ENCODE assay signal across 10 cellular contexts in the genomic region with DNA sequence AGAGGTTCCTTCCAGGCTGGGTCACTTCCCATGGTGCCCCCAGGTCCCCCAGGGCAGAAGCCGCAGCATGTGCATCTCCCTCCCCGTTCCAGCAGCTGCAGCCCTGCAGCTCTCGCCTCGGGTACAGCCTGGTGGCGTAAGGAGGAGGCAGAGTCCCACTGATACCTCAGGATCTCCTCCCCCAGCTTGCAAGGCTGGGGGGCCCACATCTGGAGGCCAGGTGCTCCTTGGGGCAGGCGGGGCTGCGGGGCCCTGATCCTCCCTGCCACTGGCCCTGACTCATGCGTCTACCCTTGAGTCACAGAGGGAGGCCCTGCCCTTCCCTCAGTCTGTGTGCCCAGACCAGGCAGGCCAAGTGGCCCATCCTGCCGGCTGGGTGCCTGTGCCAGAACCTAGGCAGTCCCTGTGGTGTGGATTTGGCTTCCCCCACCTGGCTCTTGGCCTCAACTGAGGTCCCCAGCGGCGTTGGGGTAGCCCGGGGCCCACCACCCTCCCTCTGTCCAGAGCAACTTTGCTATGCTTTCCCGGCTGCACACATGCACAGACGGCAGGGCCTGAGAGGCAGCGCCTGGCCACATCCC. TPM values are rescaled to one million over a fixed set of nuclear protein-coding genes. Genes with fewer than 3 reads are reported as not detected.
DNase-seq lines count a peak whose midpoint lies in the region; ATAC-seq and TF ChIP-seq lines count a peak whose summit lies in the region.
"Had no signal": no experiment of that assay in that cellular context is flagged by ENCODE, and none has a peak within 500 bp of the region (broad histone marks: within the 10 kb centered on the region; RNA-seq: fewer than 3 reads in every experiment).

No MANE protein-coding gene starts in this region.

- TF ChIP-seq CTCF in fibroblast of villous mesenchyme (IDR thresholded peaks at IDR 0.05; ENCODE audit: insufficient read depth, low read depth, low read length), result peak; percentile 52

- H3K18ac ChIP-seq in mesendoderm (ENCODE audit: low read length), result no peak overlapping the region

- no peaks in the 10 kb centered on the region for H3K79me1 ChIP-seq in mesendoderm (ENCODE audit: low read length)

- H2BK15ac ChIP-seq in mesendoderm (replicated peaks; ENCODE audit: low read depth), result no peak overlapping the region

- H2BK120ac ChIP-seq in mesendoderm (ENCODE audit: low read depth, low read length), result no peak overlapping the region

- H3K56ac ChIP-seq in mesendoderm (ENCODE audit: low read length), result no peak overlapping the region

- peak; percentile 45 for ATAC-seq in activated naive CD8-positive, alpha-beta T cell treated with anti-CD3 and anti-CD28 coated beads, Interleukin-2, amount 50 U/mL, for 24 hours
- ATAC-seq in SK-N-SH treated with all-trans-retinoic acid at 6 μM for 48 hours, result peak; percentile 93
- ATAC-seq in GM19467 (IDR thresholded peaks at IDR 0.05; ENCODE audit: unreplicated experiment), result no peak
- ATAC-seq in left colon, result no peak

- H3K27ac Mint-ChIP-seq in activated naive CD8-positive, alpha-beta T cell treated with anti-CD3 and anti-CD28 coated beads, Interleukin-2, amount 50 U/mL, for 24 hours, result no peak overlapping the region
- H3K27ac Mint-ChIP-seq in activated naive CD8-positive, alpha-beta T cell treated with anti-CD3 and anti-CD28 coated beads for 36 hours, result no peak overlapping the region

- no peak overlapping the region for H3K4me3 Mint-ChIP-seq in activated naive CD8-positive, alpha-beta T cell treated with anti-CD3 and anti-CD28 coated beads, Interleukin-2, amount 50 U/mL, for 24 hours
- no peak overlapping the region for H3K4me3 Mint-ChIP-seq in activated naive CD8-positive, alpha-beta T cell treated with anti-CD3 and anti-CD28 coated beads for 36 hours

- no peak overlapping the region for H4K5ac ChIP-seq in mesendoderm (ENCODE audit: low read length)

- WGBS in mesendoderm (ENCODE audit: extremely low coverage, insufficient coverage, low lambda C conversion rate), result no CpG with 5 or more reads among the region's 15 CpGs

- DNase-seq in activated naive CD8-positive, alpha-beta T cell treated with anti-CD3 and anti-CD28 coated beads, Interleukin-2, amount 50 U/mL, for 24 hours, result no peak
- DNase-seq in activated naive CD8-positive, alpha-beta T cell treated with anti-CD3 and anti-CD28 coated beads for 36 hours, result no peak
- DNase-seq in fibroblast of villous mesenchyme (ENCODE audit: low read depth) (peak; percentile 95), stromal cell of bone marrow (ENCODE audit: low read depth) (peak; percentile 50), mesendoderm (no peak), left colon (no peak)
- DNase-seq: NCI-H526, T-helper 2 cell had no signal

- H3K23ac ChIP-seq in mesendoderm (ENCODE audit: low read length), result no peak overlapping the region

- H3K4me3 ChIP-seq in fibroblast of villous mesenchyme (ENCODE audit: low read depth, low read length) (no peak overlapping the region), mesendoderm (ENCODE audit: low read length) (no peak overlapping the region)

- H3K27ac ChIP-seq in mesendoderm (ENCODE audit: low read depth, low read length), result no peak overlapping the region

- no peaks in the 10 kb centered on the region for H3K79me2 ChIP-seq in mesendoderm (ENCODE audit: control insufficient read depth, insufficient read depth, low read length)

- intact Hi-C loops in left colon (cut with DNase I, micrococcal nuclease), result no loop called here

- peaks cover 13% of the 10 kb centered on the region for H3K36me3 Mint-ChIP-seq in activated naive CD8-positive, alpha-beta T cell treated with anti-CD3 and anti-CD28 coated beads, Interleukin-2, amount 50 U/mL, for 24 hours (ENCODE audit: low read depth)
- H3K36me3 Mint-ChIP-seq in activated naive CD8-positive, alpha-beta T cell treated with anti-CD3 and anti-CD28 coated beads for 36 hours, result no peaks in the 10 kb centered on the region

- H3K27me3 ChIP-seq in mesendoderm (ENCODE audit: insufficient read depth, low read length, poor library complexity), result no peaks in the 10 kb centered on the region

- no peak overlapping the region for H2AK5ac ChIP-seq in mesendoderm (ENCODE audit: low read length)

- no peak overlapping the region for H4K8ac ChIP-seq in mesendoderm (ENCODE audit: low read depth, low read length)

- no peaks in the 10 kb centered on the region for H3K9me3 Mint-ChIP-seq in activated naive CD8-positive, alpha-beta T cell treated with anti-CD3 and anti-CD28 coated beads, Interleukin-2, amount 50 U/mL, for 24 hours
- H3K9me3 Mint-ChIP-seq in activated naive CD8-positive, alpha-beta T cell treated with anti-CD3 and anti-CD28 coated beads for 36 hours, result no peaks in the 10 kb centered on the region

- H3K4me2 ChIP-seq in mesendoderm (ENCODE audit: low read length), result no peak overlapping the region

- H2BK5ac ChIP-seq in mesendoderm (ENCODE audit: low read length), result no peak overlapping the region

- no peak overlapping the region for H3K4ac ChIP-seq in mesendoderm (ENCODE audit: low read depth, low read length)

- no peaks in the 10 kb centered on the region for H3K4me1 ChIP-seq in mesendoderm (ENCODE audit: control insufficient read depth, low read depth, low read length)

- H3K9ac ChIP-seq in mesendoderm (ENCODE audit: low read length), result no peak overlapping the region

- no peaks in the 10 kb centered on the region for H3K27me3 Mint-ChIP-seq in activated naive CD8-positive, alpha-beta T cell treated with anti-CD3 and anti-CD28 coated beads, Interleukin-2, amount 50 U/mL, for 24 hours
- H3K27me3 Mint-ChIP-seq in activated naive CD8-positive, alpha-beta T cell treated with anti-CD3 and anti-CD28 coated beads for 36 hours, result no peaks in the 10 kb centered on the region

- H3K4me1 Mint-ChIP-seq in activated naive CD8-positive, alpha-beta T cell treated with anti-CD3 and anti-CD28 coated beads, Interleukin-2, amount 50 U/mL, for 24 hours, result no peaks in the 10 kb centered on the region
- H3K4me1 Mint-ChIP-seq in activated naive CD8-positive, alpha-beta T cell treated with anti-CD3 and anti-CD28 coated beads for 36 hours, result no peaks in the 10 kb centered on the region

- peaks cover 9% of the 10 kb centered on the region for H3K36me3 ChIP-seq in mesendoderm (ENCODE audit: control insufficient read depth, insufficient read depth, low read length)

TF ChIP-seq in SK-N-SH treated with all-trans-retinoic acid at 6 μM for 48 hours, 23 proteins besides CTCF, POLR2A, EP300 and RAD21:
- TF ChIP-seq, protein P1, sequence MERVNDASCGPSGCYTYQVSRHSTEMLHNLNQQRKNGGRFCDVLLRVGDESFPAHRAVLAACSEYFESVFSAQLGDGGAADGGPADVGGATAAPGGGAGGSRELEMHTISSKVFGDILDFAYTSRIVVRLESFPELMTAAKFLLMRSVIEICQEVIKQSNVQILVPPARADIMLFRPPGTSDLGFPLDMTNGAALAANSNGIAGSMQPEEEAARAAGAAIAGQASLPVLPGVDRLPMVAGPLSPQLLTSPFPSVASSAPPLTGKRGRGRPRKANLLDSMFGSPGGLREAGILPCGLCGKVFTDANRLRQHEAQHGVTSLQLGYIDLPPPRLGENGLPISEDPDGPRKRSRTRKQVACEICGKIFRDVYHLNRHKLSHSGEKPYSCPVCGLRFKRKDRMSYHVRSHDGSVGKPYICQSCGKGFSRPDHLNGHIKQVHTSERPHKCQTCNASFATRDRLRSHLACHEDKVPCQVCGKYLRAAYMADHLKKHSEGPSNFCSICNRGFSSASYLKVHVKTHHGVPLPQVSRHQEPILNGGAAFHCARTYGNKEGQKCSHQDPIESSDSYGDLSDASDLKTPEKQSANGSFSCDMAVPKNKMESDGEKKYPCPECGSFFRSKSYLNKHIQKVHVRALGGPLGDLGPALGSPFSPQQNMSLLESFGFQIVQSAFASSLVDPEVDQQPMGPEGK (CRISPR knock-in tag; IDR thresholded peaks at IDR 0.05; ENCODE audit: borderline replicate concordance), result peak; percentile 72; the same call in 1 of the 2 replicates
- peak; percentile 54; the same call in 1 of the 2 replicates for TF ChIP-seq TCF4 (CRISPR knock-in tag; IDR thresholded peaks at IDR 0.05; ENCODE audit: borderline replicate concordance)
- no peak for TF ChIP-seq OSR1 (CRISPR knock-in tag; IDR thresholded peaks at IDR 0.05)
- no peak for TF ChIP-seq ZNF70 (CRISPR knock-in tag; IDR thresholded peaks at IDR 0.05)

RNA-seq across cellular contexts. Expression of gene YIPF2, which starts 12.8 kb away (rescaled TPM):
- total RNA-seq in activated naive CD8-positive, alpha-beta T cell treated with anti-CD3 and anti-CD28 coated beads for 36 hours, result 10 to 100 TPM; 22.3 to 24.0 TPM
- total RNA-seq in fibroblast of villous mesenchyme (112 and 128 TPM in 2 replicates), left colon (10 to 100 TPM; 57.8 to 64.8 TPM)
- 32.3 TPM for polyA plus RNA-seq in mesendoderm (2013, experiment 1 of 2)
- polyA plus RNA-seq in mesendoderm (2013, experiment 2 of 2), result 31.3 TPM

RNA-seq across cellular contexts. Expression of gene TIMM29, which starts 13.0 kb away (rescaled TPM):
- 10 to 100 TPM; 17.6 to 19.0 TPM for total RNA-seq in activated naive CD8-positive, alpha-beta T cell treated with anti-CD3 and anti-CD28 coated beads for 36 hours
- total RNA-seq in fibroblast of villous mesenchyme, result 38.7 and 41.0 TPM in 2 replicates
- 21.2 TPM for polyA plus RNA-seq in mesendoderm (2013, experiment 1 of 2)
- 20.8 TPM for polyA plus RNA-seq in mesendoderm (2013, experiment 2 of 2)
- total RNA-seq in left colon, result 10 to 100 TPM; 23.0 to 24.6 TPM

RNA-seq across cellular contexts. Expression of gene CARM1, which starts 44.2 kb away (rescaled TPM):
- total RNA-seq in activated naive CD8-positive, alpha-beta T cell treated with anti-CD3 and anti-CD28 coated beads for 36 hours, result 10 to 100 TPM; 85.0 to 86.8 TPM
- total RNA-seq in fibroblast of villous mesenchyme (38.0 and 40.6 TPM in 2 replicates), left colon (10 to 100 TPM; 48.3 to 58.3 TPM)
- polyA plus RNA-seq in mesendoderm (2013, experiment 1 of 2), result 107 TPM
- polyA plus RNA-seq in mesendoderm (2013, experiment 2 of 2), result 114 TPM

RNA-seq across cellular contexts. Expression of gene SMARCA4, which starts 45.2 kb away (rescaled TPM):
- total RNA-seq in activated naive CD8-positive, alpha-beta T cell treated with anti-CD3 and anti-CD28 coated beads for 36 hours, result 100 to 1,000 TPM; 108 to 109 TPM
- total RNA-seq in fibroblast of villous mesenchyme, result 92.1 and 96.7 TPM in 2 replicates
- 173 TPM for polyA plus RNA-seq in mesendoderm (2013, experiment 1 of 2)
- 171 TPM for polyA plus RNA-seq in mesendoderm (2013, experiment 2 of 2)
- total RNA-seq in left colon, result 10 to 100 TPM; 68.7 to 98.6 TPM

Comparison
In these comparisons a context has a peak if more than half of its experiments do, and no peak if none do; other contexts are left out.
1. ATAC-seq: peak in activated naive CD8-positive, alpha-beta T cell treated with anti-CD3 and anti-CD28 coated beads, Interleukin-2, amount 50 U/mL, for 24 hours (single experiment) and SK-N-SH treated with all-trans-retinoic acid at 6 μM for 48 hours (single experiment); none in GM19467 (single experiment) and left colon (single experiment).
2. DNase-seq: peak in fibroblast of villous mesenchyme (single experiment) and stromal cell of bone marrow (single experiment); none in activated naive CD8-positive, alpha-beta T cell treated with anti-CD3 and anti-CD28 coated beads, Interleukin-2, amount 50 U/mL, for 24 hours (single experiment), activated naive CD8-positive, alpha-beta T cell treated with anti-CD3 and anti-CD28 coated beads for 36 hours (single experiment), mesendoderm (single experiment) and left colon (0 of 2).